ENCODE assay signal across 10 cellular contexts in the genomic region with DNA sequence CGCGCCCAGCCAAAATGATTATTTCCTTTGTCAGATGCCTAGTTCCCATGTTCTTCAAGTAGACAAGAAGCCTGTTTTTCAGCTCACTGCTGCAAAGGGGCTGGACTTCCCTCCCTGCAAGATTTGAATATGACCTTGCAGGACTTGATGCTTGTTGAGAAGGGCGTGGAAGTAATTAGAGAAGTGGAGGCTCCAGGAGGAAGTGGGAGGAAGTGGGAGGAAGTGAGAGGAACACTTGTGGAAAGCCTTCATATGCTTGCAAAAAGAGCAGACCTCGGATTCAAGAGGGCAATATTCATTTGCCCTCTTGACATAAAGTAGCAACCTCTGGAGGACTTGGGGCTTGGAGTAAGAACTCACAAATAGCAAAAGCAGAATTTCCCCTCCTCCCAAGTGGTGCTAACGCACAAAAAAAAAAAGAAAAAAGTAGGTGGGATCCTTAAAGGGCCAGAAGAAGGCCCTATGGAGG. TPM values are rescaled to one million over a fixed set of nuclear protein-coding genes. Genes with fewer than 3 reads are reported as not detected.
DNase-seq lines count a peak whose midpoint lies in the region; ATAC-seq and TF ChIP-seq lines count a peak whose summit lies in the region.
"Had no signal": no experiment of that assay in that cellular context is flagged by ENCODE, and none has a peak within 500 bp of the region (broad histone marks: within the 10 kb centered on the region; RNA-seq: fewer than 3 reads in every experiment).

No MANE protein-coding gene starts in this region.

- TF ChIP-seq CTCF in right atrium auricular region (IDR thresholded peaks at IDR 0.05) (no peak), suprapubic skin (IDR thresholded peaks at IDR 0.05) (no peak)

- no peak for TF ChIP-seq POLR2A in suprapubic skin (IDR thresholded peaks at IDR 0.05)

- H3K4me1 ChIP-seq in right atrium auricular region, result peaks cover 0 to 29% of the 10 kb centered on the region in 2 donors
- peaks cover 32% of the 10 kb centered on the region for H3K4me1 ChIP-seq in suprapubic skin
- H3K4me1 ChIP-seq: neural progenitor cell had no signal

- H3K27ac ChIP-seq in right atrium auricular region (peak overlapping the region; percentile 1 to 60), suprapubic skin (peak overlapping the region; percentile 82)
- H3K27ac ChIP-seq: neural progenitor cell had no signal

- H3K9me3 ChIP-seq in right atrium auricular region (no peaks in the 10 kb centered on the region), suprapubic skin (no peaks in the 10 kb centered on the region)

- peak; percentile 58 for ATAC-seq in HG02642 (IDR thresholded peaks at IDR 0.05; ENCODE audit: poor library complexity, unreplicated experiment)
- no peak for ATAC-seq in HG03432 (IDR thresholded peaks at IDR 0.05; ENCODE audit: unreplicated experiment)

- 36% methylated on average over 5 of the region's 5 CpGs for WGBS in suprapubic skin

- H3K27me3 ChIP-seq in right atrium auricular region (no peaks in the 10 kb centered on the region), suprapubic skin (no peaks in the 10 kb centered on the region)
- H3K27me3 ChIP-seq: neural progenitor cell had no signal

- H3K4me3 ChIP-seq in right atrium auricular region (no peak overlapping the region), suprapubic skin (no peak overlapping the region)
- H3K4me3 ChIP-seq: neural progenitor cell had no signal

- H3K36me3 ChIP-seq in right atrium auricular region, result no peaks in the 10 kb centered on the region
- H3K36me3 ChIP-seq in suprapubic skin, result no peaks in the 10 kb centered on the region
- H3K36me3 ChIP-seq: neural progenitor cell had no signal

- no peak for TF ChIP-seq EP300 in suprapubic skin (IDR thresholded peaks at IDR 0.05)

- DNase-seq in SIG-M5 treated with dmso at 0.1 percent for 504 hours (lab: John Stamatoyannopoulos, UW; ENCODE audit: unreplicated experiment) (peak; percentile 93), right atrium auricular region (ENCODE audit: low spot score) (no peak), suprapubic skin (ENCODE audit: low spot score in 2 of 2) (no peak), AG08396 (ENCODE audit: low spot score) (no peak), T-helper 9 cell (no peak)
- no peak for DNase-seq in activated T-cell treated with anti-CD3 and anti-CD28 coated beads, Interleukin-2, amount 50 U/mL, for 48 hours
- DNase-seq: NCI-H1092 treated with DMSO at 0.1 percent for 48 hours had no signal

RNA-seq across cellular contexts. Expression of a gene that starts 20.8 kb away (rescaled TPM):
- total RNA-seq in right atrium auricular region (100 to 1,000 TPM; 534 to 672 TPM), suprapubic skin (100 to 1,000 TPM; 245 to 286 (median 264) TPM)

RNA-seq across cellular contexts. Expression of a gene that starts 34.1 kb away (rescaled TPM):
- 10 to 100 TPM; 50.3 to 76.2 TPM for total RNA-seq in right atrium auricular region
- total RNA-seq in suprapubic skin, result 10 to 100 TPM; 19.3 to 35.1 (median 27.8) TPM
